8 cellular contexts compared by ENCODE assay signal in genomic region chrX:123860983-123861382, GRCh38. TPM values are rescaled to one million over a fixed set of nuclear protein-coding genes. Genes with fewer than 3 reads are reported as not detected.
DNase-seq lines count a peak whose midpoint lies in the region; ATAC-seq and TF ChIP-seq lines count a peak whose summit lies in the region.

No MANE protein-coding gene starts in this region.

- no peaks in the 10 kb centered on the region for H3K9me3 ChIP-seq in CD8-positive, alpha-beta T cell (ENCODE audit: low read length)
- no peaks in the 10 kb centered on the region for H3K9me3 ChIP-seq in MG63
- no peaks in the 10 kb centered on the region for H3K9me3 ChIP-seq in left lung
- H3K9me3 ChIP-seq in transverse colon = no peaks in the 10 kb centered on the region

- POLR2A ChIA-PET in CD8-positive, alpha-beta T cell (lab: Charles Lee) = interaction anchor here (0.6 kb wide), 1 partner anchor 57 kb away, joined by 4 read pairs; no protein-coding TSS in a partner anchor

- H3K4me3 ChIP-seq in CD8-positive, alpha-beta T cell (ENCODE audit: low read depth, low read length) = peak overlapping the region; percentile 81
- H3K4me3 ChIP-seq in MG63 = peak overlapping the region; percentile 63
- H3K4me3 ChIP-seq in astrocyte of the cerebellum (ENCODE audit: low read depth, low read length) = peak overlapping the region; percentile 65
- H3K4me3 ChIP-seq in left lung = peak overlapping the region; percentile 37 to 60
- H3K4me3 ChIP-seq in transverse colon = peak overlapping the region in 3 of 4 donors; percentile 57 to 77 (median 71)

- peaks cover 6% of the 10 kb centered on the region for H3K4me1 ChIP-seq in CD8-positive, alpha-beta T cell (ENCODE audit: insufficient read depth, low read length)
- H3K4me1 ChIP-seq in left lung = peaks cover 0 to 15% of the 10 kb centered on the region in 2 donors
- H3K4me1 ChIP-seq in transverse colon = peaks cover 0 to 24% (median 2%) of the 10 kb centered on the region in 4 donors

- DNase-seq in CD8-positive, alpha-beta T cell = no peak
- DNase-seq in MG63 = no peak
- no peak for DNase-seq in astrocyte of the cerebellum (ENCODE audit: low read depth)
- no peak for DNase-seq in left lung
- no peak for DNase-seq in transverse colon
- DNase-seq in NK-92 (lab: John Stamatoyannopoulos, UW; ENCODE audit: unreplicated experiment) = no peak

- no peak for TF ChIP-seq CTCF in CD8-positive, alpha-beta T cell (IDR thresholded peaks at IDR 0.05)
- TF ChIP-seq CTCF in astrocyte of the cerebellum (IDR thresholded peaks at IDR 0.05; ENCODE audit: low read depth, low read length, missing control alignments) (no peak), left lung (IDR thresholded peaks at IDR 0.05) (no peak), transverse colon (IDR thresholded peaks at IDR 0.05) (no peak)

- H3K4me1 Mint-ChIP-seq in CD8-positive, alpha-beta T cell (ENCODE audit: low read depth) = peaks cover 21% of the 10 kb centered on the region

- WGBS in transverse colon (ENCODE audit: low coverage in 1 of 2), 2 donors = 4 to 39% methylated on average over 4 of the region's 4 CpGs

- no peaks in the 10 kb centered on the region for H3K27me3 ChIP-seq in CD8-positive, alpha-beta T cell (ENCODE audit: insufficient read depth, low read length)
- H3K27me3 ChIP-seq in MG63 (no peaks in the 10 kb centered on the region), left lung (no peaks in the 10 kb centered on the region), transverse colon (no peaks in the 10 kb centered on the region)

- H3K27me3 Mint-ChIP-seq in CD8-positive, alpha-beta T cell (ENCODE audit: low read depth) = no peaks in the 10 kb centered on the region

- in situ Hi-C loops in astrocyte of the cerebellum (cut with HindIII; ENCODE audit: low sequenced_read_pairs) = no loop called here
- in situ Hi-C loops in transverse colon (cut with MboI; ENCODE audit: low pct_ligation_motif_present in 1 of 4, low pct_unique_long_range_greater_than_20kb in 1 of 4, low sequenced_read_pairs in 3 of 4) = no loop called here

- H3K4me3 Mint-ChIP-seq in CD8-positive, alpha-beta T cell = peak overlapping the region; percentile 96

- H3K36me3 Mint-ChIP-seq in CD8-positive, alpha-beta T cell = peaks cover 10% of the 10 kb centered on the region

- intact Hi-C loops in CD8-positive, alpha-beta T cell (cut with DNase I, micrococcal nuclease) = loop anchor here in 1 of 2 experiments (2.0 kb wide), 2 partner anchors 18 to 98 kb away; no protein-coding TSS in a partner anchor
- intact Hi-C loops in left lung (cut with DNase I) (no loop called here), transverse colon (cut with DNase I; ENCODE audit: low total_unique reads) (no loop called here)

- H3K9me3 Mint-ChIP-seq in CD8-positive, alpha-beta T cell = no peaks in the 10 kb centered on the region

- peak overlapping the region; percentile 98 for H3K27ac Mint-ChIP-seq in CD8-positive, alpha-beta T cell

- no peak for TF ChIP-seq EP300 in transverse colon (IDR thresholded peaks at IDR 0.05; ENCODE audit: low read depth)

- ATAC-seq in CD8-positive, alpha-beta T cell = peak; percentile 7
- ATAC-seq in left lung = no peak
- ATAC-seq in HG02571 (IDR thresholded peaks at IDR 0.05; ENCODE audit: unreplicated experiment) = no peak
- ATAC-seq in GM19023 (IDR thresholded peaks at IDR 0.05; ENCODE audit: unreplicated experiment) = no peak

- no peaks in the 10 kb centered on the region for H3K36me3 ChIP-seq in CD8-positive, alpha-beta T cell (ENCODE audit: insufficient read depth, low read length)
- H3K36me3 ChIP-seq in MG63 (no peaks in the 10 kb centered on the region; the same call in 1 of the 2 replicates), left lung (no peaks in the 10 kb centered on the region), transverse colon (no peaks in the 10 kb centered on the region)

- no peak for TF ChIP-seq POLR2A in transverse colon (IDR thresholded peaks at IDR 0.05)

- CTCF ChIA-PET in CD8-positive, alpha-beta T cell (lab: Charles Lee) = no interaction called here

- peak overlapping the region; percentile 83 for H3K27ac ChIP-seq in CD8-positive, alpha-beta T cell (ENCODE audit: low read depth, low read length)
- peak overlapping the region; percentile 96 for H3K27ac ChIP-seq in left lung
- peak overlapping the region; percentile 95 to 99 (median 98) for H3K27ac ChIP-seq in transverse colon

RNA-seq across cellular contexts. Expression of gene XIAP, which starts 1.1 kb away (rescaled TPM):
- total RNA-seq in CD8-positive, alpha-beta T cell = 10 to 100 TPM; 15.2 to 24.2 TPM
- total RNA-seq in MG63 (2014; rRNA removed; shearing (Covaris generic); ENCODE audit: low replicate concordance) = 25.6 and 55.3 TPM in 2 replicates
- total RNA-seq in left lung = 10 to 100 TPM; 56.4 to 59.5 TPM
- 10 to 100 TPM; 15.1 to 60.3 (median 41.2) TPM for total RNA-seq in transverse colon
